In genomic region chr1:226565476-226565875, GRCh38 we compare ENCODE assay signal across 23 cellular contexts. TPM values are rescaled to one million over a fixed set of nuclear protein-coding genes. Genes with fewer than 3 reads are reported as not detected.
"Had no signal": no experiment of that assay in that cellular context is flagged by ENCODE, and none has a peak within 500 bp of the region (broad histone marks: within the 10 kb centered on the region; RNA-seq: fewer than 3 reads in every experiment).

No MANE protein-coding gene starts in this region.

- H3K4me3 ChIP-seq: adrenal gland, body of pancreas, cardiac muscle cell, heart left ventricle, SK-N-MC, thoracic aorta, vagina had no signal

- H3K9me3 ChIP-seq: adrenal gland, body of pancreas, heart left ventricle, thoracic aorta, vagina had no signal

- H3K36me3 ChIP-seq: adrenal gland, cardiac muscle cell, heart left ventricle, thoracic aorta, vagina had no signal

- H3K27ac ChIP-seq: adrenal gland, body of pancreas, cardiac muscle cell, foreskin keratinocyte, SK-N-MC, thoracic aorta, vagina, VCaP had no signal

- H3K4me1 ChIP-seq: adrenal gland, body of pancreas, foreskin keratinocyte had no signal

- H3K27me3 ChIP-seq: adrenal gland, body of pancreas, cardiac muscle cell, heart left ventricle, vagina had no signal

- DNase-seq: activated CD4-positive, alpha-beta T cell treated with anti-CD3 and anti-CD28 coated beads for 4 hours; activated CD4-positive, alpha-beta T cell treated with anti-CD3 and anti-CD28 coated beads, Interleukin-2, amount 50 U/mL, for 4 hours; activated CD8-positive, alpha-beta memory T cell treated with anti-CD3 and anti-CD28 coated beads for 24 hours; activated effector memory CD4-positive, alpha-beta T cell treated with Interleukin-2 at 50 U/mL for 16 hours; activated naive CD4-positive, alpha-beta T cell treated with anti-CD3 and anti-CD28 coated beads for 36 hours; activated naive CD8-positive, alpha-beta T cell treated with anti-CD3 and anti-CD28 coated beads for 36 hours; adrenal gland; aorta; body of pancreas; cortex of kidney; endodermal cell; foreskin keratinocyte; heart left ventricle; midbrain; retina; stimulated activated naive CD4-positive, alpha-beta T cell had no signal

RNA-seq across cellular contexts. Expression of gene STUM, which starts 16.9 kb away (rescaled TPM):
- total RNA-seq: activated naive CD4-positive, alpha-beta T cell treated with anti-CD3 and anti-CD28 coated beads for 36 hours; activated naive CD8-positive, alpha-beta T cell treated with anti-CD3 and anti-CD28 coated beads for 36 hours; foreskin keratinocyte; natural killer cell treated with Interleukin-12 subunit alpha and Interleukin-12 subunit beta and Interleukin-15 and Interleukin-18, amount 100 ng/mL, for 72 hours; T-helper 1 cell treated with Interleukin-12 subunit alpha and Interleukin-12 subunit beta and Interleukin-4 antibody, amounts not matched to agents 30 ng/mL and 1 ng/mL, for 36 hours had no signal
- polyA plus RNA-seq: foreskin keratinocyte had no signal
